12 cellular contexts compared by ENCODE assay signal in genomic region chr18:58793361-58793760, GRCh38.
A peak's percentile ranks its signal among the peaks of the same experiment; 100 is the strongest.
DNase-seq lines count a peak whose midpoint lies in the region; ATAC-seq and TF ChIP-seq lines count a peak whose summit lies in the region.
"Had no signal": no experiment of that assay in that cellular context is flagged by ENCODE, and none has a peak within 500 bp of the region (broad histone marks: within the 10 kb centered on the region; RNA-seq: fewer than 3 reads in every experiment).

No MANE protein-coding gene starts in this region.

- H3K4me3 ChIP-seq in SK-N-MC, result no peak overlapping the region
- no peak overlapping the region for H3K4me3 ChIP-seq in fibroblast of the aortic adventitia (ENCODE audit: low read depth, low read length)
- no peak overlapping the region for H3K4me3 ChIP-seq in skeletal muscle cell (ENCODE audit: low read depth, low read length)
- no peak overlapping the region for H3K4me3 ChIP-seq in adrenal gland
- H3K4me3 ChIP-seq: mucosa of descending colon had no signal

- DNase-seq in H4 (ENCODE audit: low spot score) (peak; percentile 44), SK-N-MC (ENCODE audit: low read depth, low spot score) (no peak), fibroblast of the aortic adventitia (ENCODE audit: low read depth) (peak; percentile 94), skeletal muscle cell (ENCODE audit: low read depth) (peak; percentile 53), adrenal gland (no peak), NCI-H1417 treated with DMSO at 0.1 percent for 48 hours (lab: John Stamatoyannopoulos, UW) (no peak)
- DNase-seq: activated T-cell treated with anti-CD3 and anti-CD28 coated beads for 4 hours, mucosa of descending colon, NCI-H2107, OCI-M1 had no signal

- no peak overlapping the region for H3K9ac ChIP-seq in SK-N-MC (ENCODE audit: insufficient read length)

- ATAC-seq in GM18907 (IDR thresholded peaks at IDR 0.05; ENCODE audit: unreplicated experiment) (no peak), HG02798 (IDR thresholded peaks at IDR 0.05; ENCODE audit: poor library complexity, unreplicated experiment) (no peak)
- ATAC-seq: mucosa of descending colon had no signal

- no peaks in the 10 kb centered on the region for H3K27me3 ChIP-seq in adrenal gland

- WGBS in adrenal gland, 4 donors, result 67 to 90% (median 84%) methylated on average over 1 of the region's 1 CpG

- TF ChIP-seq POLR2A in adrenal gland (IDR thresholded peaks at IDR 0.05), result no peak

- peaks cover 0 to 5% of the 10 kb centered on the region in 2 donors for H3K4me1 ChIP-seq in adrenal gland (replicated peaks in 1 of 2)

- H3K27ac ChIP-seq in SK-N-MC (peak overlapping the region; percentile 57), adrenal gland (no peak overlapping the region)

- H3K36me3 ChIP-seq in SK-N-MC (ENCODE audit: insufficient read depth, low read length), result no peaks in the 10 kb centered on the region
- no peaks in the 10 kb centered on the region for H3K36me3 ChIP-seq in adrenal gland (replicated peaks in 1 of 2)

- TF ChIP-seq CTCF in fibroblast of the aortic adventitia (IDR thresholded peaks at IDR 0.05; ENCODE audit: insufficient read depth, low read length) (no peak), adrenal gland (IDR thresholded peaks at IDR 0.05) (no peak)

- intact Hi-C loops in adrenal gland (cut with DNase I), result no loop called here

- H3K9me3 ChIP-seq in SK-N-MC (ENCODE audit: low read depth, low read length) (no peaks in the 10 kb centered on the region), adrenal gland (replicated peaks in 1 of 3) (no peaks in the 10 kb centered on the region)
- H3K9me3 ChIP-seq: mucosa of descending colon had no signal

Comparison
In these comparisons a context has a peak if more than half of its experiments do, and no peak if none do; other contexts are left out.
1. DNase-seq: peak in H4 (single experiment), fibroblast of the aortic adventitia (single experiment) and skeletal muscle cell (single experiment); none in SK-N-MC (single experiment), adrenal gland (0 of 7) and NCI-H1417 treated with DMSO at 0.1 percent for 48 hours (single experiment).